Comparison of ENCODE assay signal across 8 cellular contexts in the genomic region with DNA sequence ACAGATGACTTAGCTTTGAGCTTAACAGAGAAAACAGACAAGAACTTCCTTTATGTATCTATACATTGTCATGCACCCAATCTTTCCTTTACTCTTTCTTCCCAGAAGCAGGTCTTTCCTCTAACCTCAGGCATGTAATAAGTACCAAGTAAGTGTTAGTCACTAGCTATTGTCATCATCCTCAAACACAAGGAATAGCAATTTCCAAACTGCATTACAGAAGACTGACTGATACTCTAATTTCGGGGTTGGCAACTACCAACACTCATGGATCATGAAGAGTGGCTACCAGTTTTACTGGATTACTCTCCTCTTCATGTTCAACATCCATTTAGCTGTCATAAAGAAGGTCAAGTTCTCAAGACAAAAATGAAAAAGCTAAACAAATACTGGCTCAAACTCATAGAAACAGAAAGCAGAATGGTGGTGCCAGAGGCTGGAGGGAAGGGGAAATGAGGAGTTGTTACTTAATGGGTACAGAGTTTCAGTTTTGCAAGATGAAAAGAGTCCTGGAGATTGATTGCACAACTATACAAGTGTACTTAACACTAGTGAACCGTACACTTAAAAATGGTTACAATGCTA.
DNase-seq lines count a peak whose midpoint lies in the region; ATAC-seq lines count a peak whose summit lies in the region.

No MANE protein-coding gene starts in this region.

- no peaks in the 10 kb centered on the region for H3K27me3 Mint-ChIP-seq in activated CD4-positive, alpha-beta T cell treated with anti-CD3 and anti-CD28 coated beads, Interleukin-2, amount 10 ng/mL, durations not matched to agents 24 days and 14 days
- H3K27me3 Mint-ChIP-seq in T-helper 1 cell treated with Interleukin-12 subunit alpha and Interleukin-12 subunit beta and Interleukin-4 antibody, amounts not matched to agents 30 μg/mL and 1 μg/mL, for 36 hours (ENCODE audit: low read depth) = no peaks in the 10 kb centered on the region
- no peaks in the 10 kb centered on the region for H3K27me3 Mint-ChIP-seq in stimulated activated naive CD8-positive, alpha-beta T cell treated with anti-CD3 and anti-CD28 coated beads, Interleukin-15, amount 100 ng/mL, for 72 hours

- no peaks in the 10 kb centered on the region for H3K9me3 Mint-ChIP-seq in activated CD4-positive, alpha-beta T cell treated with anti-CD3 and anti-CD28 coated beads, Interleukin-2, amount 10 ng/mL, durations not matched to agents 24 days and 14 days
- H3K9me3 Mint-ChIP-seq in T-helper 1 cell treated with Interleukin-12 subunit alpha and Interleukin-12 subunit beta and Interleukin-4 antibody, amounts not matched to agents 30 μg/mL and 1 μg/mL, for 36 hours = no peaks in the 10 kb centered on the region
- H3K9me3 Mint-ChIP-seq in stimulated activated naive CD8-positive, alpha-beta T cell treated with anti-CD3 and anti-CD28 coated beads, Interleukin-15, amount 100 ng/mL, for 72 hours = no peaks in the 10 kb centered on the region

- peak overlapping the region; percentile 86 for H3K27ac Mint-ChIP-seq in activated CD4-positive, alpha-beta T cell treated with anti-CD3 and anti-CD28 coated beads, Interleukin-2, amount 10 ng/mL, durations not matched to agents 24 days and 14 days
- H3K27ac Mint-ChIP-seq in T-helper 1 cell treated with Interleukin-12 subunit alpha and Interleukin-12 subunit beta and Interleukin-4 antibody, amounts not matched to agents 30 μg/mL and 1 μg/mL, for 36 hours = peak overlapping the region; percentile 74
- H3K27ac Mint-ChIP-seq in stimulated activated naive CD8-positive, alpha-beta T cell treated with anti-CD3 and anti-CD28 coated beads, Interleukin-15, amount 100 ng/mL, for 72 hours = peak overlapping the region in 1 of 2 donors; percentile 85

- peak; percentile 76 for DNase-seq in activated CD4-positive, alpha-beta T cell treated with anti-CD3 and anti-CD28 coated beads, Interleukin-2, amount 10 ng/mL, durations not matched to agents 24 days and 14 days
- no peak for DNase-seq in activated CD4-positive, alpha-beta T cell treated with anti-CD3 and anti-CD28 coated beads for 1 hour
- DNase-seq in glomerular visceral epithelial cell (ENCODE audit: extremely low spot score) (peak; percentile 59), HT-29 (ENCODE audit: low spot score) (no peak), DMS153 treated with DMSO at 0.1 percent for 48 hours (lab: John Stamatoyannopoulos, UW; ENCODE audit: unreplicated experiment) (no peak)
- peak in 1 of 2 donors; percentile 41 for DNase-seq in stimulated activated naive CD8-positive, alpha-beta T cell treated with anti-CD3 and anti-CD28 coated beads, Interleukin-15, amount 100 ng/mL, for 72 hours

- intact Hi-C loops in activated CD4-positive, alpha-beta T cell treated with anti-CD3 and anti-CD28 coated beads, Interleukin-2, amount 10 ng/mL, durations not matched to agents 24 days and 14 days (cut with micrococcal nuclease) = loop anchor here (1.0 to 5.0 kb wide), 10 partner anchors 16 to 133 kb away; partner anchors contain the start of gene SIK3

- H3K36me3 Mint-ChIP-seq in activated CD4-positive, alpha-beta T cell treated with anti-CD3 and anti-CD28 coated beads, Interleukin-2, amount 10 ng/mL, durations not matched to agents 24 days and 14 days (ENCODE audit: low read depth) = peaks cover 9% of the 10 kb centered on the region
- no peaks in the 10 kb centered on the region for H3K36me3 Mint-ChIP-seq in T-helper 1 cell treated with Interleukin-12 subunit alpha and Interleukin-12 subunit beta and Interleukin-4 antibody, amounts not matched to agents 30 μg/mL and 1 μg/mL, for 36 hours (ENCODE audit: low read depth)

- peak; percentile 80 for ATAC-seq in HG03432 (IDR thresholded peaks at IDR 0.05; ENCODE audit: unreplicated experiment)
- ATAC-seq in stimulated activated naive CD8-positive, alpha-beta T cell treated with anti-CD3 and anti-CD28 coated beads, Interleukin-15, amount 100 ng/mL, for 72 hours = peak; percentile 82

- peak overlapping the region; percentile 66 for H3K4me3 Mint-ChIP-seq in activated CD4-positive, alpha-beta T cell treated with anti-CD3 and anti-CD28 coated beads, Interleukin-2, amount 10 ng/mL, durations not matched to agents 24 days and 14 days
- peak overlapping the region; percentile 45 for H3K4me3 Mint-ChIP-seq in T-helper 1 cell treated with Interleukin-12 subunit alpha and Interleukin-12 subunit beta and Interleukin-4 antibody, amounts not matched to agents 30 μg/mL and 1 μg/mL, for 36 hours
- H3K4me3 Mint-ChIP-seq in stimulated activated naive CD8-positive, alpha-beta T cell treated with anti-CD3 and anti-CD28 coated beads, Interleukin-15, amount 100 ng/mL, for 72 hours = peak overlapping the region; percentile 19 to 75

- H3K4me1 Mint-ChIP-seq in activated CD4-positive, alpha-beta T cell treated with anti-CD3 and anti-CD28 coated beads, Interleukin-2, amount 10 ng/mL, durations not matched to agents 24 days and 14 days = peaks cover 56% of the 10 kb centered on the region
- peaks cover 46% of the 10 kb centered on the region for H3K4me1 Mint-ChIP-seq in T-helper 1 cell treated with Interleukin-12 subunit alpha and Interleukin-12 subunit beta and Interleukin-4 antibody, amounts not matched to agents 30 μg/mL and 1 μg/mL, for 36 hours (ENCODE audit: low read depth)
- H3K4me1 Mint-ChIP-seq in stimulated activated naive CD8-positive, alpha-beta T cell treated with anti-CD3 and anti-CD28 coated beads, Interleukin-15, amount 100 ng/mL, for 72 hours = peaks cover 80% of the 10 kb centered on the region

Comparison
In these comparisons a context has a peak if more than half of its experiments do, and no peak if none do; other contexts are left out.
1. DNase-seq: peak in activated CD4-positive, alpha-beta T cell treated with anti-CD3 and anti-CD28 coated beads, Interleukin-2, amount 10 ng/mL, durations not matched to agents 24 days and 14 days (single experiment) and glomerular visceral epithelial cell (single experiment); none in activated CD4-positive, alpha-beta T cell treated with anti-CD3 and anti-CD28 coated beads for 1 hour (single experiment), HT-29 (single experiment) and DMS153 treated with DMSO at 0.1 percent for 48 hours (single experiment).
2. Peak in every context shown above with its lines, with median percentiles within 50 percentile points of each other: H3K4me3 Mint-ChIP-seq.